In genomic region chr6:52663120-52663934, GRCh38 we compare ENCODE assay signal across 8 cellular contexts. TPM values are rescaled to one million over a fixed set of nuclear protein-coding genes. Genes with fewer than 3 reads are reported as not detected.
DNase-seq lines count a peak whose midpoint lies in the region; ATAC-seq and TF ChIP-seq lines count a peak whose summit lies in the region.

No MANE protein-coding gene starts in this region.

- intact Hi-C loops in IMR-90 (cut with micrococcal nuclease) (loop anchor here (1.0 to 5.0 kb wide), 6 partner anchors 87 to 501 kb away; no protein-coding TSS in a partner anchor), PC-3 (cut with micrococcal nuclease) (loop anchor here (1.0 to 5.0 kb wide), 7 partner anchors 66 to 500 kb away; partner anchors contain the start of gene MCM3)

- H2BK120ac ChIP-seq in IMR-90 (ENCODE audit: low read depth, low read length) = peak overlapping the region; percentile 90

- H3K4me1 ChIP-seq in IMR-90 (ENCODE audit: control insufficient read depth, insufficient read depth, low read length) (peaks cover 4% of the 10 kb centered on the region), PC-3 (ENCODE audit: insufficient read depth, low read length) (peaks cover 24% of the 10 kb centered on the region), foreskin keratinocyte (no peaks in the 10 kb centered on the region), neuron (ENCODE audit: insufficient read depth, low read length) (peaks cover 20% of the 10 kb centered on the region), upper lobe of left lung (peaks cover 5 to 28% (median 16%) of the 10 kb centered on the region in 4 donors)

- H3K4ac ChIP-seq in IMR-90 (ENCODE audit: low read depth, low read length) = peak overlapping the region; percentile 79

- no peaks in the 10 kb centered on the region for H3K9me2 ChIP-seq in PC-3 (replicated peaks; ENCODE audit: low read length)

- peak; percentile 60 for TF ChIP-seq CTCF in GM20000 (IDR thresholded peaks at IDR 0.05; ENCODE audit: extremely low read depth, missing control alignments)
- TF ChIP-seq CTCF in IMR-90 (conservative IDR thresholded peaks at IDR 0.05; ENCODE audit: low read depth, low read length) = peak; percentile 92
- TF ChIP-seq CTCF in PC-3 (conservative IDR thresholded peaks at IDR 0.05; ENCODE audit: low read depth, low read length) = peak; percentile 92
- peak; percentile 97 for TF ChIP-seq CTCF in foreskin keratinocyte (conservative IDR thresholded peaks at IDR 0.05)
- TF ChIP-seq CTCF in upper lobe of left lung (IDR thresholded peaks at IDR 0.05) = peak; percentile 79 to 90 (median 83)

- no peak overlapping the region; the same call in 1 of the 2 replicates for H3K56ac ChIP-seq in IMR-90 (ENCODE audit: extremely low read depth, insufficient read depth, low read length)

- no peaks in the 10 kb centered on the region for H3F3A ChIP-seq in PC-3 (ENCODE audit: low read length, unreplicated experiment)

- dilution Hi-C loops in IMR-90 (cut with HindIII; ENCODE audit: low sequenced_read_pairs, unreplicated experiment) = loop anchor here (25.0 kb wide), 1 partner anchor 251 kb away; the partner anchor contains the start of gene EFHC1

- peak overlapping the region; percentile 54; the same call in 1 of the 2 replicates for H2AK5ac ChIP-seq in IMR-90 (ENCODE audit: low read depth, low read length)

- POLR2A ChIA-PET in IMR-90 (lab: Charles Lee; ENCODE audit: unreplicated experiment) (interaction anchor here (0.5 to 0.6 kb wide), 3 partner anchors 69 to 402 kb away, joined by 3 read pairs; no protein-coding TSS in a partner anchor), PC-3 (lab: Charles Lee; ENCODE audit: unreplicated experiment) (interaction anchor here (0.6 kb wide), 1 partner anchor 49 kb away, joined by 29 read pairs; no protein-coding TSS in a partner anchor)

- BruUV-seq in IMR-90 (replicated peaks; lab: Mats Ljungman, UMichigan) = no TSS peak
- BruUV-seq in PC-3 (replicated peaks; lab: Mats Ljungman, UMichigan) = no TSS peak

- no peak for TF ChIP-seq EP300 in upper lobe of left lung (IDR thresholded peaks at IDR 0.05)

- peak overlapping the region; percentile 96 for H3K23ac ChIP-seq in IMR-90 (ENCODE audit: low read depth, low read length)

- peak overlapping the region; percentile 77 for H2AFZ ChIP-seq in IMR-90 (replicated peaks; ENCODE audit: low read length, poor library complexity)
- H2AFZ ChIP-seq in PC-3 (ENCODE audit: low read length) = peak overlapping the region; percentile 98
- peak overlapping the region; percentile 90 for H2AFZ ChIP-seq in neuron (ENCODE audit: low read depth, low read length)

- peak overlapping the region; percentile 59; the same call in 2 of the 3 replicates for H2BK15ac ChIP-seq in IMR-90 (ENCODE audit: low read depth, low read length)

- DNase-seq in COLO668 (lab: John Stamatoyannopoulos, UW; ENCODE audit: unreplicated experiment) (peak; percentile 23), GM20000 (ENCODE audit: low spot score) (peak; percentile 77), IMR-90 (peak; percentile 80), PC-3 (peak; percentile 77), activated T-helper 1 cell treated with Interleukin-2 at 50 U/mL for 16 hours (ENCODE audit: low read depth) (peak; percentile 20), foreskin keratinocyte (peak in 1 of 2 donors; percentile 30), upper lobe of left lung (peak in 1 of 2 donors; percentile 44)

- H3K27ac ChIP-seq in IMR-90 (ENCODE audit: insufficient read depth, low read length) (no peak overlapping the region), PC-3 (ENCODE audit: low read length) (no peak overlapping the region), foreskin keratinocyte (no peak overlapping the region), upper lobe of left lung (peak overlapping the region in 2 of 4 donors; percentile 83 to 88)

- CTCF ChIA-PET in IMR-90 (lab: Yijun Ruan, JAX) = interaction anchor here (1.0 to 2.3 kb wide), 9 partner anchors 11 to 256 kb away, joined by 3 to 19 read pairs (median 4); no protein-coding TSS in a partner anchor
- CTCF ChIA-PET in PC-3 (lab: Charles Lee) = interaction anchor here (0.6 to 1.5 kb wide), 5 partner anchors 9 to 384 kb away, joined by 3 to 37 read pairs (median 6); no protein-coding TSS in a partner anchor

- H2AK9ac ChIP-seq in IMR-90 (replicated peaks; ENCODE audit: low read depth, low read length, poor library complexity) = peak overlapping the region; percentile 78

- H4K20me1 ChIP-seq in IMR-90 (ENCODE audit: insufficient read depth, low read length) = no peaks in the 10 kb centered on the region
- H4K20me1 ChIP-seq in PC-3 (ENCODE audit: low read length) = no peaks in the 10 kb centered on the region

- H3K4me2 ChIP-seq in IMR-90 (ENCODE audit: low read depth, low read length) = peak overlapping the region; percentile 91
- peak overlapping the region; percentile 95 for H3K4me2 ChIP-seq in PC-3 (ENCODE audit: low read length)

- ATAC-seq in IMR-90 (ENCODE audit: low read depth) (peak; percentile 66), PC-3 (peak; percentile 43), foreskin keratinocyte (peak; percentile 57), upper lobe of left lung (ENCODE audit: low FRiP score in 2 of 2) (peak; percentile 86 to 90)

- in situ Hi-C loops in IMR-90 (cut with MboI; ENCODE audit: low sequenced_read_pairs) = loop anchor here (5.0 kb wide), 1 partner anchor 246 kb away; no protein-coding TSS in a partner anchor

- peak overlapping the region; percentile 44; the same call in 1 of the 2 replicates for H3K18ac ChIP-seq in IMR-90 (ENCODE audit: low read depth, low read length)

- peak overlapping the region; percentile 81 for H3K4me3 ChIP-seq in IMR-90 (ENCODE audit: insufficient read depth, low read depth, low read length)
- peak overlapping the region; percentile 81 for H3K4me3 ChIP-seq in PC-3 (ENCODE audit: low read length)
- H3K4me3 ChIP-seq in neuron (ENCODE audit: low read length) = peak overlapping the region; percentile 76
- peak overlapping the region; percentile 64 to 81 (median 73) for H3K4me3 ChIP-seq in upper lobe of left lung

- H4K8ac ChIP-seq in IMR-90 (ENCODE audit: low read depth in 2 of 2, low read length in 2 of 2) = peak overlapping the region; percentile 23 to 76; a peak in 3 of 4 replicates

- H4K91ac ChIP-seq in IMR-90 (ENCODE audit: insufficient read depth, low read depth, low read length) = peak overlapping the region; percentile 13; the same call in 1 of the 2 replicates

- 46% methylated on average over 3 of the region's 12 CpGs; no CpG with 5 or more reads in 1 of the 2 experiments for WGBS in IMR-90 (ENCODE audit: extremely low coverage in 2 of 2, insufficient read length in 1 of 2), 2 experiments
- 15 to 18% methylated on average over 12 of the region's 12 CpGs for WGBS in upper lobe of left lung, 2 donors

- peak overlapping the region; percentile 72 for H2BK5ac ChIP-seq in IMR-90 (ENCODE audit: low read depth, low read length, poor library complexity, severe bottlenecking)

- no peaks in the 10 kb centered on the region; the same call in 1 of the 2 replicates for H3K79me2 ChIP-seq in PC-3 (ENCODE audit: low read length)

- peak overlapping the region; percentile 92 for H2BK20ac ChIP-seq in IMR-90 (ENCODE audit: low read depth, low read length)

- peak overlapping the region; percentile 75; the same call in 1 of the 2 replicates for H4K5ac ChIP-seq in IMR-90 (ENCODE audit: low read depth, low read length)

- peak overlapping the region; percentile 89 for H3K14ac ChIP-seq in IMR-90 (replicated peaks; ENCODE audit: low read depth, low read length)

- no peaks in the 10 kb centered on the region for H3K27me3 ChIP-seq in IMR-90 (ENCODE audit: control insufficient read depth, insufficient read depth, low read length)
- no peaks in the 10 kb centered on the region for H3K27me3 ChIP-seq in PC-3 (ENCODE audit: low read length)
- no peaks in the 10 kb centered on the region for H3K27me3 ChIP-seq in foreskin keratinocyte
- no peaks in the 10 kb centered on the region for H3K27me3 ChIP-seq in neuron (ENCODE audit: insufficient read depth, low read length)
- H3K27me3 ChIP-seq in upper lobe of left lung = no peaks in the 10 kb centered on the region

- TF ChIP-seq RAD21 in IMR-90 (IDR thresholded peaks at IDR 0.05; ENCODE audit: low read length) = peak; percentile 99

- H3K79me1 ChIP-seq in IMR-90 (ENCODE audit: low read depth in 1 of 2, low read length in 2 of 2) = peaks cover 11 to 32% of the 10 kb centered on the region in 2 experiments; a peak in 3 of 4 replicates

- H3K36me3 ChIP-seq in IMR-90 (ENCODE audit: control insufficient read depth, insufficient read depth, low read length) (no peaks in the 10 kb centered on the region), PC-3 (ENCODE audit: low read depth, low read length) (no peaks in the 10 kb centered on the region), neuron (ENCODE audit: insufficient read depth, low read length) (peaks cover 6% of the 10 kb centered on the region), upper lobe of left lung (no peaks in the 10 kb centered on the region)

- no peaks in the 10 kb centered on the region for H3K9me3 ChIP-seq in IMR-90 (ENCODE audit: control insufficient read depth, insufficient read depth, low read length)
- H3K9me3 ChIP-seq in PC-3 (ENCODE audit: low read length) = no peaks in the 10 kb centered on the region
- H3K9me3 ChIP-seq in neuron (ENCODE audit: low read length) = peaks cover 1% of the 10 kb centered on the region
- no peaks in the 10 kb centered on the region for H3K9me3 ChIP-seq in upper lobe of left lung

- peaks cover 6% of the 10 kb centered on the region; the same call in 1 of the 2 replicates for H3K9me1 ChIP-seq in IMR-90 (ENCODE audit: insufficient read depth, low read length)

- TF ChIP-seq POLR2A in IMR-90 (IDR thresholded peaks at IDR 0.05; ENCODE audit: low read depth, low read length) (no peak), upper lobe of left lung (IDR thresholded peaks at IDR 0.05) (no peak)

- H3K9ac ChIP-seq in IMR-90 (ENCODE audit: low read depth, low read length) = peak overlapping the region; percentile 75; the same call in 1 of the 2 replicates
- peak overlapping the region; percentile 66; the same call in 1 of the 2 replicates for H3K9ac ChIP-seq in PC-3 (ENCODE audit: low read length)

TF ChIP-seq in IMR-90, 13 proteins besides CTCF, POLR2A, EP300 and RAD21:
- TF ChIP-seq CEBPB (IDR thresholded peaks at IDR 0.05; ENCODE audit: low read depth, low read length) = no peak
- peak; percentile 99 for TF ChIP-seq SMC3 (IDR thresholded peaks at IDR 0.05; ENCODE audit: low read depth, low read length)
- peak; percentile 43; the same call in 1 of the 2 replicates for TF ChIP-seq CHD1 (IDR thresholded peaks at IDR 0.05; ENCODE audit: low read depth, low read length)

RNA-seq across cellular contexts. Expression of gene TMEM14A, which starts 7.6 kb away (rescaled TPM):
- total RNA-seq in IMR-90 (2012; rRNA removed) = 18.5 and 58.3 TPM in 2 replicates
- polyA plus RNA-seq in IMR-90 (2012; rRNA removed) = 20.9 and 25.1 TPM in 2 replicates
- 14.7 and 19.9 TPM in 2 replicates for polyA plus RNA-seq in IMR-90 (2012; cell fraction: cytosol; rRNA removed)
- polyA plus RNA-seq in IMR-90 (2012; cell fraction: nucleus; rRNA removed; ENCODE audit: low replicate concordance) = 4.0 and 13.8 TPM in 2 replicates
- total RNA-seq in PC-3 (2014; rRNA removed) = 54.7 and 65.4 TPM in 2 replicates
- total RNA-seq in foreskin keratinocyte = 37.2 and 40.3 TPM in 2 replicates
- polyA plus RNA-seq in foreskin keratinocyte = 39.7 and 39.9 TPM in 2 replicates
- 10 to 100 TPM in 4 of 6 donors, 1 to 10 TPM in 1, not detected in 1; 8.7 to 25.3 (median 14.3) TPM for total RNA-seq in upper lobe of left lung
